In the genomic region with DNA sequence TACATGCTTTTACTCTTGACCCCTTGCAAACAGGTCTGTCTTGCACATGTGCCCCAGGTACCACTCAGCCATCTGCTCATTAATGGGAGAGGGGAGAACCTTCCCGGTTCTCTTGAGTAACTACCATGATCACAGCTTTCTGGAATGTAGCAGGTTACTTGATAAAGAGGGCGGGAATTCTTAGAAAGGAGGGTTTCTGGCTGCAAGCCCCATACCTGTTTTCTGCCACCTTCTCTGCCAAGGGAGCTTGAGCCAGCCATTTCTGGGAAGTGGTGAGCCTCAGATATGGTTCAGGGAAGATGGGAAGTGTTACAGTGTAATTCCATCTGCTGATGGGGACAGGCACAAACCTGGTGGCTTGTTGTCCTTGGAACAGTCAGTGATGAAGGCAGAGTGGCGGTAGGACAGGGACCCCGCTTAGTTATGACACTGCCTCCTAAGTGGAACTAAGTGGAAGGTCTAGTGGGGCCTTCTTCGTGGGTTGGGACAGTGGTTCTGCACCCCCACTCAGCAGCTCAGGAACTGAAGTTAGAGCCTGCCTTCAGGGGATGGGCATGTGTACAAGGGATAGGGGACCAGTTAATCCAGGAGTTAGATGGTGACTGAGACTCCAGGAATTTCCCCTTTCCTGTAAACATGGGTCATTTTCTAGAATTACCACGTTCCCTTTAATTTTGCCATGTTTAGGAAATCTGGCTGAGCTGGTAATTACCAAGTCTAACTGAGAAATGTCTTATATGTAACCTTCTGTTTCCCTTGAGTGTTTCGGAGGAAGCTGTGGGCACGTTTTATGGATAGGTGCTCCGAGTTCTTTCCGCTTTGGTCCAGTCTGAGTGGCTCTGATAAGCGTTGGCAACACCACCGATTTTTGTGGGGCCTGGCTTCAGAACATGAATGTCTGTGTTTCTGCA, we compare ENCODE assay signal across 10 cellular contexts. TPM values are rescaled to one million over a fixed set of nuclear protein-coding genes. Genes with fewer than 3 reads are reported as not detected.
DNase-seq lines count a peak whose midpoint lies in the region; ATAC-seq, FAIRE-seq and TF ChIP-seq lines count a peak whose summit lies in the region.
"Had no signal": no experiment of that assay in that cellular context is flagged by ENCODE, and none has a peak within 500 bp of the region (broad histone marks: within the 10 kb centered on the region; RNA-seq: fewer than 3 reads in every experiment).

No MANE protein-coding gene starts in this region.

- WGBS in H9 (ENCODE audit: extremely low coverage, insufficient read length, low lambda C conversion rate): no CpG with 5 or more reads among the region's 12 CpGs

- peaks cover 55% of the 10 kb centered on the region for H3K79me2 ChIP-seq in H9 (ENCODE audit: insufficient read depth, low read length)

- H2BK20ac ChIP-seq in H9 (ENCODE audit: low read depth, low read length, poor library complexity, severe bottlenecking): no peak overlapping the region

- no peak overlapping the region for H3K4me3 ChIP-seq in neutrophil (ENCODE audit: low read depth in 1 of 2, low read length in 1 of 2)
- no peak overlapping the region for H3K4me3 ChIP-seq in H7 (ENCODE audit: insufficient read depth, low read depth, low read length)
- H3K4me3 ChIP-seq: vagina had no signal

- no peaks in the 10 kb centered on the region for H3K23me2 ChIP-seq in H9 (ENCODE audit: insufficient read length, low read depth, low read length, poor library complexity, severe bottlenecking)

- no peak overlapping the region for H3K56ac ChIP-seq in H9 (ENCODE audit: insufficient read length, low read depth, low read length)

- no peak for ATAC-seq in central memory CD8-positive, alpha-beta T cell (replicated peaks; ENCODE audit: extremely low read depth, poor library complexity, severe bottlenecking)

- H4K20me1 ChIP-seq in H9 (ENCODE audit: control insufficient read depth, insufficient read depth, insufficient read length): no peaks in the 10 kb centered on the region

- no peak overlapping the region for H3K18ac ChIP-seq in H9 (ENCODE audit: insufficient read length, low read depth, low read length)

- DNase-seq in CMK (ENCODE audit: low read depth) (peak; percentile 80), NCI-H226 (peak; percentile 66), NCI-H187 treated with DMSO at 0.1 percent for 48 hours (lab: John Stamatoyannopoulos, UW) (no peak), H9 (no peak), GM12892 (ENCODE audit: insufficient read length) (no peak), H7 (no peak)
- no peak for DNase-seq in central memory CD8-positive, alpha-beta T cell (ENCODE audit: low spot score in 2 of 2)
- DNase-seq: caudate nucleus had no signal

- no peak for TF ChIP-seq POLR2A in GM12892 (IDR thresholded peaks at IDR 0.05; ENCODE audit: low read depth, low read length)

- peak overlapping the region; percentile 73 for H3K4me3 Mint-ChIP-seq in central memory CD8-positive, alpha-beta T cell
- no peak overlapping the region for H3K4me3 Mint-ChIP-seq in H9

- H3K23ac ChIP-seq in H9 (ENCODE audit: insufficient read length, low read depth, low read length): no peak overlapping the region

- H3K4ac ChIP-seq in H9 (ENCODE audit: low read depth, low read length): no peak overlapping the region

- no peak overlapping the region for H2BK15ac ChIP-seq in H9 (ENCODE audit: low read depth, low read length)

- H3K36me3 ChIP-seq in neutrophil (no peaks in the 10 kb centered on the region), H7 (replicated peaks; ENCODE audit: control insufficient read depth, insufficient read depth, low read length) (no peaks in the 10 kb centered on the region)
- H3K36me3 ChIP-seq: vagina had no signal

- TF ChIP-seq CTCF in neutrophil (IDR thresholded peaks at IDR 0.05) (no peak), H9 (conservative IDR thresholded peaks at IDR 0.05) (no peak)

- no peak overlapping the region for H2BK12ac ChIP-seq in H9 (ENCODE audit: insufficient read length, low read depth, low read length)

- no peak overlapping the region for H2BK5ac ChIP-seq in H9 (ENCODE audit: insufficient read length, low read length)

- peaks cover 22% of the 10 kb centered on the region for H3K79me1 ChIP-seq in H9 (ENCODE audit: insufficient read depth, low read depth, low read length, poor library complexity, severe bottlenecking)

- H3K27me3 Mint-ChIP-seq in central memory CD8-positive, alpha-beta T cell: no peaks in the 10 kb centered on the region
- H3K27me3 Mint-ChIP-seq in H9 (ENCODE audit: low read depth): no peaks in the 10 kb centered on the region

- no peak overlapping the region for H3T11ph ChIP-seq in H9 (ENCODE audit: low read length)

- H4K8ac ChIP-seq in H9 (replicated peaks; ENCODE audit: insufficient read length, low read depth, low read length): no peak overlapping the region

- H3K9me3 ChIP-seq in neutrophil: no peaks in the 10 kb centered on the region
- H3K9me3 ChIP-seq in H9 (ENCODE audit: control insufficient read depth, low read depth, low read length): no peaks in the 10 kb centered on the region
- H3K9me3 ChIP-seq: vagina had no signal

- H2AK5ac ChIP-seq in H9 (ENCODE audit: insufficient read length, low read length): no peak overlapping the region

- peaks cover 91% of the 10 kb centered on the region for H3K4me1 Mint-ChIP-seq in central memory CD8-positive, alpha-beta T cell
- peaks cover 65 to 67% of the 10 kb centered on the region in 2 experiments for H3K4me1 Mint-ChIP-seq in H9

- H2AFZ ChIP-seq in H9 (ENCODE audit: low read length): no peak overlapping the region

- H4K91ac ChIP-seq in H9 (ENCODE audit: insufficient read length, low read depth, low read length): no peak overlapping the region

- no peak overlapping the region for H3K9ac ChIP-seq in H9 (ENCODE audit: extremely low read depth, insufficient read length, low read length)

- no peak overlapping the region for H3K4me2 ChIP-seq in H9 (ENCODE audit: insufficient read depth, insufficient read length, low read length)

- no peak overlapping the region for H3K14ac ChIP-seq in H9 (ENCODE audit: insufficient read depth, low read length)

- H3K27me3 ChIP-seq in neutrophil (no peaks in the 10 kb centered on the region), H9 (ENCODE audit: insufficient read depth, low read length) (no peaks in the 10 kb centered on the region), H7 (ENCODE audit: control insufficient read depth, insufficient read depth, low read length) (no peaks in the 10 kb centered on the region)
- H3K27me3 ChIP-seq: vagina had no signal

- no peak for FAIRE-seq in GM12892 (lab: Jason Lieb, UNC)

- no peaks in the 10 kb centered on the region for H3K9me3 Mint-ChIP-seq in central memory CD8-positive, alpha-beta T cell
- H3K9me3 Mint-ChIP-seq in H9: no peaks in the 10 kb centered on the region

- peak overlapping the region; percentile 79 for H3K27ac Mint-ChIP-seq in central memory CD8-positive, alpha-beta T cell (ENCODE audit: low read depth)
- 0 out of 7 replicates have a peak overlapping the region, but pooled peaks of 1 of the 3 experiments have one; percentile 19 for H3K27ac Mint-ChIP-seq in H9

- H4K5ac ChIP-seq in H9 (ENCODE audit: insufficient read length, low read depth, low read length): no peak overlapping the region

- no peak overlapping the region for H2BK120ac ChIP-seq in H9 (ENCODE audit: low read depth, low read length, poor library complexity, severe bottlenecking)

- H3K4me1 ChIP-seq in neutrophil (ENCODE audit: control insufficient read depth in 1 of 2, insufficient read depth in 1 of 2, low read depth in 1 of 2, low read length in 1 of 2) (peaks cover 59 to 75% of the 10 kb centered on the region in 2 experiments), H9 (ENCODE audit: insufficient read depth, low read length) (peaks cover 14% of the 10 kb centered on the region; the same call in 1 of the 2 replicates)

- H3K27ac ChIP-seq in neutrophil: peak overlapping the region; percentile 85
- no peak overlapping the region for H3K27ac ChIP-seq in H9 (ENCODE audit: insufficient read length, low read depth, low read length)
- H3K27ac ChIP-seq: vagina had no signal

- peaks cover 20% of the 10 kb centered on the region for H3K36me3 Mint-ChIP-seq in central memory CD8-positive, alpha-beta T cell (ENCODE audit: insufficient read depth)
- H3K36me3 Mint-ChIP-seq in H9 (ENCODE audit: insufficient read depth in 1 of 3, low read depth in 3 of 3): peaks cover 0 to 2% (median 0%) of the 10 kb centered on the region in 3 experiments; a peak in 2 of 7 replicates

RNA-seq across cellular contexts. Expression of gene BCR, which starts 35.2 kb away (rescaled TPM):
- 77.0 and 81.6 TPM in 2 replicates for total RNA-seq in H9 (2021)
- polyA plus RNA-seq in GM12892 (2012; ENCODE audit: missing spikeins): 9.2 TPM
- 84.7 and 89.1 TPM in 2 replicates for total RNA-seq in H7 (2014; rRNA removed; shearing (Covaris generic))

Comparison
In these comparisons a context has a peak if more than half of its experiments do, and no peak if none do; other contexts are left out.
1. DNase-seq: peak in CMK (single experiment) and NCI-H226 (single experiment); none in central memory CD8-positive, alpha-beta T cell (0 of 2), NCI-H187 treated with DMSO at 0.1 percent for 48 hours (single experiment), H9 (single experiment), GM12892 (single experiment) and H7 (single experiment).